28 cellular contexts compared by ENCODE assay signal in the genomic region with DNA sequence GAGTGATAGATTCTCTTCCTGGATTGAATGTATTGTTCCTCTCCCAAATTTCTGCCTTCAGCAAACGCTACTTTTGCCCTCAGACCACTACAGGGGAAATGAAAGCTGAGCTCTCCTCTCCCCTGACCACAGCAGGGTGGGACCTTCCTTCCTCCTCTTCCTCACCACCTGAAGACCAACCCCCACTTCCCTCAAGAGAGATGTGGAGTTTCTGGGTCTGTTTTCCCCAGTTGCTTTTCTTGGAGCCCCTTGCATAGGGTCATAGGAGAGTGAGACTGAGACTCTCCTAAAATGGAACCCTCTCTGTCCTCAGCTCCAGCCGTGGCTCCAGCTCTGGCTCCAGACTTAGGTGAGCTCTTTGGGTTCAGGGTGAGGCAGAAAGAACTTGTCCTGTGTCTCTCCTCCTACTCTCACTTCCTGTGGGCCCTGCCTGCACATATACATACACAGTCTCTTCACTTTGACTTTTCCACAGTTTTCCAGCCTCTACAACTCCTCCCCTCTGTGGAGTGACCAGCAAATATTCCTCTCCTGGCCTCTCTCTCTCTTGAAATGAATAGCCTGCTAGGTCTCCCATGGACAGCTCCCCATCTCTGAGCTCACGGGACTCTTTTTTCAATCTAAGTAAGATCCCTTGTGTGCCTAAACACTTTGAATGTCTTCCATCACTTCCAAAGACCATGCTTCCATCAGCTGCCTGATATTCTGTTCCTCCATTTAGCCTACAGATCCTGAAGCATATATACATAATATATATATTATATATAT. TPM values are rescaled to one million over a fixed set of nuclear protein-coding genes. Genes with fewer than 3 reads are reported as not detected.
DNase-seq lines count a peak whose midpoint lies in the region; ATAC-seq, FAIRE-seq and TF ChIP-seq lines count a peak whose summit lies in the region.
"Had no signal": no experiment of that assay in that cellular context is flagged by ENCODE, and none has a peak within 500 bp of the region (broad histone marks: within the 10 kb centered on the region; RNA-seq: fewer than 3 reads in every experiment).

No MANE protein-coding gene starts in this region.

- no peaks in the 10 kb centered on the region for H3K9me3 Mint-ChIP-seq in activated T-cell treated with anti-CD3 and anti-CD28 coated beads, Interleukin-2, amount 50 U/mL, for 4 hours
- H3K9me3 Mint-ChIP-seq in activated T-cell treated with anti-CD3 and anti-CD28 coated beads, Interleukin-2, amount 50 U/mL, for 24 hours, result no peaks in the 10 kb centered on the region
- H3K9me3 Mint-ChIP-seq in stimulated activated naive B cell treated with anti-CD40 and anti-IgM and Interleukin-4, amounts not matched to agents 10 μg/mL and 1 μg/mL and 100 μg/mL, for 72 hours, result no peaks in the 10 kb centered on the region

- no peak for TF ChIP-seq RAD21 in GM12878 (IDR thresholded peaks at IDR 0.05; ENCODE audit: insufficient read depth, low read depth, low read length)

- no peaks in the 10 kb centered on the region for H3K36me3 ChIP-seq in GM12878 (ENCODE audit: control insufficient read depth in 2 of 2, insufficient read depth in 2 of 2, low read length in 1 of 2)
- H3K36me3 ChIP-seq: right lobe of liver, upper lobe of right lung had no signal

- H3K36me3 Mint-ChIP-seq in activated T-cell treated with anti-CD3 and anti-CD28 coated beads, Interleukin-2, amount 50 U/mL, for 4 hours (ENCODE audit: insufficient read depth), result no peaks in the 10 kb centered on the region
- no peaks in the 10 kb centered on the region for H3K36me3 Mint-ChIP-seq in activated T-cell treated with anti-CD3 and anti-CD28 coated beads, Interleukin-2, amount 50 U/mL, for 24 hours (ENCODE audit: low read depth)
- H3K36me3 Mint-ChIP-seq in stimulated activated naive B cell treated with anti-CD40 and anti-IgM and Interleukin-4, amounts not matched to agents 10 μg/mL and 1 μg/mL and 100 μg/mL, for 72 hours, result peaks cover 0 to 2% of the 10 kb centered on the region in 2 donors
- H3K36me3 Mint-ChIP-seq: T-cell had no signal

- peak; percentile 68 for FAIRE-seq in GM12878 (lab: Jason Lieb, UNC)
- FAIRE-seq: D721Med had no signal

- CTCF ChIA-PET in GM12878 (lab: Yijun Ruan, JAX), result interaction anchor here (1.1 kb wide), 1 partner anchor 38 kb away, joined by 3 read pairs; no protein-coding TSS in a partner anchor

- no peaks in the 10 kb centered on the region for H4K20me1 ChIP-seq in GM12878 (ENCODE audit: control insufficient read depth, insufficient read depth)

- SMC1A ChIA-PET in GM12878 (lab: Charles Lee; ENCODE audit: uncharacterized antibody, unreplicated experiment), result no interaction called here

- H3K4me1 Mint-ChIP-seq in activated T-cell treated with anti-CD3 and anti-CD28 coated beads, Interleukin-2, amount 50 U/mL, for 4 hours (ENCODE audit: low read depth), result peaks cover 19% of the 10 kb centered on the region
- peaks cover 24% of the 10 kb centered on the region for H3K4me1 Mint-ChIP-seq in activated T-cell treated with anti-CD3 and anti-CD28 coated beads, Interleukin-2, amount 50 U/mL, for 24 hours (ENCODE audit: low read depth)
- peaks cover 62 to 70% of the 10 kb centered on the region in 2 donors for H3K4me1 Mint-ChIP-seq in stimulated activated naive B cell treated with anti-CD40 and anti-IgM and Interleukin-4, amounts not matched to agents 10 μg/mL and 1 μg/mL and 100 μg/mL, for 72 hours
- H3K4me1 Mint-ChIP-seq: nephron had no signal

- BruUV-seq in GM12878 (replicated peaks; lab: Mats Ljungman, UMichigan), result no TSS peak

- no peaks in the 10 kb centered on the region for H3K9me3 ChIP-seq in GM12878 (replicated peaks; ENCODE audit: control insufficient read depth, insufficient read depth, low read length)
- H3K9me3 ChIP-seq: right lobe of liver, upper lobe of right lung had no signal

- in situ Hi-C loops in GM12878 (cut with MboI), result no loop called here

- POLR2A ChIA-PET in GM12878 (lab: Charles Lee), result no interaction called here

- 2% methylated on average over 3 of the region's 3 CpGs for WGBS in GM12878 (ENCODE audit: insufficient coverage, insufficient replicate concordance, low lambda C conversion rate, missing lambda C conversion rate)

- ATAC-seq in activated T-cell treated with anti-CD3 and anti-CD28 coated beads, Interleukin-2, amount 50 U/mL, for 4 hours, result no peak
- ATAC-seq in GM12878 (no peak), HG02763 (IDR thresholded peaks at IDR 0.05; ENCODE audit: unreplicated experiment) (no peak), HG02840 (IDR thresholded peaks at IDR 0.05; ENCODE audit: low FRiP score, unreplicated experiment) (no peak)
- ATAC-seq in stimulated activated naive B cell treated with anti-CD40 and anti-IgM and Interleukin-4, amounts not matched to agents 10 μg/mL and 1 μg/mL and 100 μg/mL, for 72 hours (replicated peaks), result peak; percentile 19 to 40
- ATAC-seq: left cardiac atrium, right lobe of liver, T-cell, upper lobe of right lung had no signal

- peaks cover 59% of the 10 kb centered on the region for H3K27me3 Mint-ChIP-seq in activated T-cell treated with anti-CD3 and anti-CD28 coated beads, Interleukin-2, amount 50 U/mL, for 4 hours (ENCODE audit: low read depth)
- peaks cover 79% of the 10 kb centered on the region for H3K27me3 Mint-ChIP-seq in activated T-cell treated with anti-CD3 and anti-CD28 coated beads, Interleukin-2, amount 50 U/mL, for 24 hours
- peaks cover 0 to 6% of the 10 kb centered on the region in 2 donors for H3K27me3 Mint-ChIP-seq in stimulated activated naive B cell treated with anti-CD40 and anti-IgM and Interleukin-4, amounts not matched to agents 10 μg/mL and 1 μg/mL and 100 μg/mL, for 72 hours

- peak overlapping the region; percentile 5 for H3K4me3 Mint-ChIP-seq in activated T-cell treated with anti-CD3 and anti-CD28 coated beads, Interleukin-2, amount 50 U/mL, for 4 hours
- H3K4me3 Mint-ChIP-seq in activated T-cell treated with anti-CD3 and anti-CD28 coated beads, Interleukin-2, amount 50 U/mL, for 24 hours, result no peak overlapping the region
- peak overlapping the region; percentile 71 to 81 for H3K4me3 Mint-ChIP-seq in stimulated activated naive B cell treated with anti-CD40 and anti-IgM and Interleukin-4, amounts not matched to agents 10 μg/mL and 1 μg/mL and 100 μg/mL, for 72 hours
- H3K4me3 Mint-ChIP-seq: nephron had no signal

- no peak for TF ChIP-seq POLR2A in GM12878 (IDR thresholded peaks at IDR 0.05; ENCODE audit: low read depth, low read length)

- H3K4me1 ChIP-seq in GM12878 (ENCODE audit: control insufficient read depth, insufficient read depth, low read length), result peaks cover 34% of the 10 kb centered on the region
- H3K4me1 ChIP-seq: right lobe of liver, upper lobe of right lung had no signal

- RAD21 ChIA-PET in GM12878 (lab: Charles Lee; ENCODE audit: unreplicated experiment), result no interaction called here

- no peak overlapping the region; the same call in 1 of the 2 replicates for H3K4me3 ChIP-seq in GM12878
- H3K4me3 ChIP-seq: PC-9, right lobe of liver, upper lobe of right lung had no signal

- no peak for DNase-seq in activated T-cell treated with anti-CD3 and anti-CD28 coated beads, Interleukin-2, amount 50 U/mL, for 4 hours
- no peak for DNase-seq in activated T-cell treated with anti-CD3 and anti-CD28 coated beads, Interleukin-2, amount 50 U/mL, for 24 hours
- DNase-seq in MV-4-11 (lab: John Stamatoyannopoulos, UW), result peak; percentile 80
- no peak for DNase-seq in GM12878 (ENCODE audit: low read depth, low spot score)
- DNase-seq in stimulated activated naive B cell treated with anti-CD40 and anti-IgM and Interleukin-4, amounts not matched to agents 10 μg/mL and 1 μg/mL and 100 μg/mL, for 72 hours, result no peak
- no peak for DNase-seq in cerebellum (ENCODE audit: low spot score)
- DNase-seq: activated naive CD4-positive, alpha-beta T cell treated with Interleukin-2 at 50 U/mL for 16 hours; activated T-cell treated with anti-CD3 and anti-CD28 coated beads, Interleukin-2, amount 50 U/mL, for 1 hour; aorta; dermis blood vessel endothelial cell; glutamatergic neuron; H9; left cardiac atrium; MM.1S; NCI-H187; PC-9; right lobe of liver; SHP77 treated with DMSO at 0.1 percent for 48 hours; T-cell; upper lobe of right lung had no signal

- H3K9ac ChIP-seq in GM12878 (ENCODE audit: control insufficient read depth, insufficient read depth, low read length), result no peak overlapping the region

- no peak overlapping the region for H2AFZ ChIP-seq in GM12878 (ENCODE audit: control insufficient read depth, low read depth, low read length)
- H2AFZ ChIP-seq: PC-9 had no signal

- intact Hi-C loops in GM12878 (cut with micrococcal nuclease; ENCODE audit: unreplicated experiment), result no loop called here

- no peak overlapping the region for H3K4me2 ChIP-seq in GM12878 (ENCODE audit: control insufficient read depth, insufficient read depth)
- H3K4me2 ChIP-seq: PC-9 had no signal

- H3K27me3 ChIP-seq in GM12878 (replicated peaks in 1 of 2; ENCODE audit: control insufficient read depth in 2 of 2, insufficient read depth in 2 of 2, low read length in 1 of 2), result no peaks in the 10 kb centered on the region
- H3K27me3 ChIP-seq: right lobe of liver had no signal

- no peak overlapping the region for H3K27ac Mint-ChIP-seq in activated T-cell treated with anti-CD3 and anti-CD28 coated beads, Interleukin-2, amount 50 U/mL, for 24 hours
- peak overlapping the region; percentile 68 for H3K27ac Mint-ChIP-seq in stimulated activated naive B cell treated with anti-CD40 and anti-IgM and Interleukin-4, amounts not matched to agents 10 μg/mL and 1 μg/mL and 100 μg/mL, for 72 hours
- H3K27ac Mint-ChIP-seq: nephron had no signal

- no peaks in the 10 kb centered on the region for H3K79me2 ChIP-seq in GM12878 (ENCODE audit: control insufficient read depth, insufficient read depth, low read length)

- no peak overlapping the region for H3K27ac ChIP-seq in GM12878 (ENCODE audit: control insufficient read depth, insufficient read depth)
- H3K27ac ChIP-seq: PC-9, right lobe of liver, upper lobe of right lung, VCaP had no signal

- TF ChIP-seq EP300 in GM12878 (IDR thresholded peaks at IDR 0.05; ENCODE audit: borderline replicate concordance in 1 of 2, control insufficient read depth in 1 of 2, low read depth in 2 of 2, low read length in 2 of 2), result no peak

- no peak for TF ChIP-seq CTCF in GM12878 (IDR thresholded peaks at IDR 0.05 in 2 of 3, conservative IDR thresholded peaks at IDR 0.05 in 1 of 3; ENCODE audit: control insufficient read depth in 2 of 3, extremely low read depth in 1 of 3, insufficient read depth in 1 of 3, low read depth in 3 of 3, low read length in 3 of 3)

RNA-seq across cellular contexts. Expression of a gene that starts 19.2 kb away (rescaled TPM):
- 1 to 10 TPM; 5.3 to 7.5 (median 6.0) TPM for total RNA-seq in activated T-cell treated with anti-CD3 and anti-CD28 coated beads, Interleukin-2, amount 50 U/mL, for 4 hours
- 35.3 and 36.3 TPM in 2 replicates for total RNA-seq in GM12878 (2013; cell fraction: nucleolus; rRNA removed)
- 3.3 and 4.0 TPM in 2 replicates for total RNA-seq in GM12878 (2014; rRNA removed)
- total RNA-seq in GM12878 (2014; rRNA removed; fragmentation: Illumina TruSeq; extraction: Trizol), result 7.0 and 7.1 TPM in 2 replicates
- total RNA-seq in GM12878 (2021), result 12.0 and 12.8 TPM in 2 replicates
- polyA plus RNA-seq in GM12878 (2011; ENCODE audit: low read depth), result 4.7 TPM
- polyA plus RNA-seq in GM12878 (2011; rRNA removed), result 9.0 and 12.9 TPM in 2 replicates
- 3.5 and 3.8 TPM in 2 replicates for polyA plus RNA-seq in GM12878 (2011; cell fraction: cytosol; rRNA removed)
- 10.0 and 11.1 TPM in 2 replicates for polyA plus RNA-seq in GM12878 (2011; cell fraction: nucleus; rRNA removed)
- polyA plus RNA-seq in GM12878 (2012), result 5.8 and 6.4 TPM in 2 replicates
- 9.9 and 10.4 TPM in 2 replicates for polyA plus RNA-seq in GM12878 (2014; fragmentation: Illumina TruSeq; extraction: Trizol)
- polyA plus RNA-seq in GM12878 (2014; fragmentation: Nextera tagmentation; extraction: Ambion mirVana), result 1 to 10 TPM; 1.5 to 1.8 TPM
- 4.8 TPM in 2 replicates for polyA plus RNA-seq in GM12878 (2014; rRNA removed)
- polyA plus RNA-seq in GM12878 (2016; fragmentation: Nextera tagmentation; extraction: Ambion mirVana), result 1 to 10 TPM; 1.9 to 2.1 TPM
- 8.4 and 10.7 TPM in 2 replicates for polyA minus RNA-seq in GM12878 (2011; rRNA and poly(A)+ RNA removed)
- 4.8 and 6.2 TPM in 2 replicates for polyA minus RNA-seq in GM12878 (2011; cell fraction: cytosol; rRNA and poly(A)+ RNA removed)
- 8.3 and 11.6 TPM in 2 replicates for polyA minus RNA-seq in GM12878 (2011; cell fraction: nucleus; rRNA and poly(A)+ RNA removed)
- total RNA-seq in cerebellum, result 9.0 TPM

RNA-seq across cellular contexts. Expression of a gene that starts 20.4 kb away (rescaled TPM):
- under 1 TPM in 1 of 3 donors, not detected in 2; 0.32 TPM for total RNA-seq in activated T-cell treated with anti-CD3 and anti-CD28 coated beads, Interleukin-2, amount 50 U/mL, for 4 hours
- 0.27 and 0.71 TPM in 2 replicates for total RNA-seq in GM12878 (2013; cell fraction: nucleolus; rRNA removed)
- total RNA-seq in GM12878 (2014; rRNA removed) (0.34 and 0.54 TPM in 2 replicates), GM12878 (2014; rRNA removed; fragmentation: Illumina TruSeq; extraction: Trizol) (0.40 and 0.64 TPM in 2 replicates), GM12878 (2021) (0.31 and 0.45 TPM in 2 replicates), cerebellum (not detected)
- not detected for polyA plus RNA-seq in GM12878 (2011; ENCODE audit: low read depth)
- polyA plus RNA-seq in GM12878 (2011; rRNA removed) (0.08 TPM in 1 of 2 replicates, not detected in the other), GM12878 (2014; fragmentation: Illumina TruSeq; extraction: Trizol) (0.10 and 0.14 TPM in 2 replicates), GM12878 (2014; fragmentation: Nextera tagmentation; extraction: Ambion mirVana) (under 1 TPM in 1 of 2 experiments, not detected in 1; 0.13 TPM), GM12878 (2014; rRNA removed) (0.31 and 0.38 TPM in 2 replicates), GM12878 (2016; fragmentation: Nextera tagmentation; extraction: Ambion mirVana) (under 1 TPM in 1 of 2 experiments, not detected in 1; 0.23 TPM)
- 0.06 and 0.10 TPM in 2 replicates for polyA plus RNA-seq in GM12878 (2011; cell fraction: cytosol; rRNA removed)
- 0.10 and 0.19 TPM in 2 replicates for polyA plus RNA-seq in GM12878 (2011; cell fraction: nucleus; rRNA removed)
- polyA plus RNA-seq in GM12878 (2012), result 0.23 and 0.24 TPM in 2 replicates
- polyA minus RNA-seq in GM12878 (2011; rRNA and poly(A)+ RNA removed), result 0.10 TPM in 1 of 2 replicates, not detected in the other
- polyA minus RNA-seq in GM12878 (2011; cell fraction: cytosol; rRNA and poly(A)+ RNA removed), result not detected in 2 replicates
- polyA minus RNA-seq in GM12878 (2011; cell fraction: nucleus; rRNA and poly(A)+ RNA removed), result not detected in 2 replicates
- total RNA-seq: A673, dermis blood vessel endothelial cell, PC-9, right lobe of liver had no signal
- polyA plus RNA-seq: aorta, BJ had no signal

RNA-seq across cellular contexts. Expression of a gene that starts 50.3 kb away (rescaled TPM):
- 1 to 10 TPM in 1 of 3 donors, under 1 TPM in 1, not detected in 1; 0.51 to 1.3 TPM for total RNA-seq in activated T-cell treated with anti-CD3 and anti-CD28 coated beads, Interleukin-2, amount 50 U/mL, for 4 hours
- total RNA-seq in GM12878 (2013; cell fraction: nucleolus; rRNA removed), result not detected in 2 replicates
- total RNA-seq in GM12878 (2014; rRNA removed) (0.06 and 0.11 TPM in 2 replicates), GM12878 (2014; rRNA removed; fragmentation: Illumina TruSeq; extraction: Trizol) (not detected in 2 replicates), GM12878 (2021) (0.29 TPM in 1 of 2 replicates, not detected in the other), cerebellum (0.18 TPM)
- polyA plus RNA-seq in GM12878 (2011; ENCODE audit: low read depth), result not detected
- polyA plus RNA-seq in GM12878 (2011; rRNA removed) (0.03 TPM in 1 of 2 replicates, not detected in the other), GM12878 (2014; fragmentation: Illumina TruSeq; extraction: Trizol) (0.09 TPM in 1 of 2 replicates, not detected in the other), GM12878 (2014; fragmentation: Nextera tagmentation; extraction: Ambion mirVana) (not detected), GM12878 (2014; rRNA removed) (0.06 and 0.11 TPM in 2 replicates), GM12878 (2016; fragmentation: Nextera tagmentation; extraction: Ambion mirVana) (under 1 TPM in 1 of 2 experiments, not detected in 1; 0.18 TPM)
- 0.09 TPM in 1 of 2 replicates, not detected in the other for polyA plus RNA-seq in GM12878 (2011; cell fraction: cytosol; rRNA removed)
- 0.16 TPM in 1 of 2 replicates, not detected in the other for polyA plus RNA-seq in GM12878 (2011; cell fraction: nucleus; rRNA removed)
- not detected in 2 replicates for polyA plus RNA-seq in GM12878 (2012)
- 0.10 TPM in 1 of 2 replicates, not detected in the other for polyA minus RNA-seq in GM12878 (2011; rRNA and poly(A)+ RNA removed)
- polyA minus RNA-seq in GM12878 (2011; cell fraction: cytosol; rRNA and poly(A)+ RNA removed), result not detected in 2 replicates
- not detected in 2 replicates for polyA minus RNA-seq in GM12878 (2011; cell fraction: nucleus; rRNA and poly(A)+ RNA removed)
- total RNA-seq: A673, cardiac septum, dermis blood vessel endothelial cell, H9, PC-9, T-cell had no signal
- polyA plus RNA-seq: BJ had no signal

Comparison
In these comparisons a context has a peak if more than half of its experiments do, and no peak if none do; other contexts are left out.
1. ATAC-seq: peak in stimulated activated naive B cell treated with anti-CD40 and anti-IgM and Interleukin-4, amounts not matched to agents 10 μg/mL and 1 μg/mL and 100 μg/mL, for 72 hours (2 of 2); none in activated T-cell treated with anti-CD3 and anti-CD28 coated beads, Interleukin-2, amount 50 U/mL, for 4 hours (0 of 2), GM12878 (single experiment), HG02763 (single experiment) and HG02840 (single experiment).